In genomic region chr7:51126324-51126723, GRCh38 we compare ENCODE assay signal across 17 cellular contexts.
"Had no signal": no experiment of that assay in that cellular context is flagged by ENCODE, and none has a peak within 500 bp of the region (broad histone marks: within the 10 kb centered on the region; RNA-seq: fewer than 3 reads in every experiment).

No MANE protein-coding gene starts in this region.

- H3K4me1 Mint-ChIP-seq: stimulated activated effector memory CD8-positive, alpha-beta T cell treated with anti-CD3 and anti-CD28 coated beads, Interleukin-12 subunit alpha, Interleukin-12 subunit beta, amount 100 ng/mL, for 72 hours had no signal

- H3K27ac Mint-ChIP-seq: effector memory CD8-positive, alpha-beta T cell; immature natural killer cell; naive thymus-derived CD4-positive, alpha-beta T cell; stimulated activated effector memory CD8-positive, alpha-beta T cell treated with anti-CD3 and anti-CD28 coated beads, Interleukin-12 subunit alpha, Interleukin-12 subunit beta, amount 100 ng/mL, for 72 hours had no signal

- H3K4me3 Mint-ChIP-seq: effector memory CD8-positive, alpha-beta T cell; immature natural killer cell; naive thymus-derived CD4-positive, alpha-beta T cell; nephron progenitor cell; stimulated activated effector memory CD8-positive, alpha-beta T cell treated with anti-CD3 and anti-CD28 coated beads, Interleukin-12 subunit alpha, Interleukin-12 subunit beta, amount 100 ng/mL, for 72 hours had no signal

- ATAC-seq: effector memory CD8-positive, alpha-beta T cell; gastrocnemius medialis; left colon; naive thymus-derived CD4-positive, alpha-beta T cell; right lobe of liver; stimulated activated effector memory CD8-positive, alpha-beta T cell treated with anti-CD3 and anti-CD28 coated beads, Interleukin-12 subunit alpha, Interleukin-12 subunit beta, amount 100 ng/mL, for 72 hours; stimulated activated naive CD8-positive, alpha-beta T cell treated with anti-CD3 and anti-CD28 coated beads, Interleukin-15, Interleukin-2, amounts not matched to agents 100 U/mL and 50 U/mL, for 24 hours had no signal

- H3K9me3 Mint-ChIP-seq: effector memory CD8-positive, alpha-beta T cell; immature natural killer cell; nephron progenitor cell; stimulated activated effector memory CD8-positive, alpha-beta T cell treated with anti-CD3 and anti-CD28 coated beads, Interleukin-12 subunit alpha, Interleukin-12 subunit beta, amount 100 ng/mL, for 72 hours had no signal

- H3K36me3 Mint-ChIP-seq: immature natural killer cell; naive thymus-derived CD4-positive, alpha-beta T cell; stimulated activated effector memory CD8-positive, alpha-beta T cell treated with anti-CD3 and anti-CD28 coated beads, Interleukin-12 subunit alpha, Interleukin-12 subunit beta, amount 100 ng/mL, for 72 hours had no signal

- H3K36me3 ChIP-seq: gastrocnemius medialis, neutrophil, ovary, right lobe of liver, tibial nerve had no signal

- DNase-seq: effector memory CD8-positive, alpha-beta T cell; erythroblast; gastrocnemius medialis; immature natural killer cell; left colon; mammary epithelial cell; naive thymus-derived CD4-positive, alpha-beta T cell; nephron progenitor cell; ovary; right lobe of liver; stimulated activated CD4-positive, alpha-beta T cell treated with anti-CD3 and anti-CD28 coated beads, Interleukin-4, amount 100 ng/mL, for 1 hour; stimulated activated CD8-positive, alpha-beta memory T cell treated with anti-CD3 and anti-CD28 coated beads, Interleukin-4, amount 100 ng/mL, for 48 hours; stimulated activated naive CD8-positive, alpha-beta T cell treated with anti-CD3 and anti-CD28 coated beads, Interleukin-15, Interleukin-2, amounts not matched to agents 100 U/mL and 50 U/mL, for 24 hours; testis had no signal

- H3K9me3 ChIP-seq: gastrocnemius medialis, neutrophil, ovary, right lobe of liver, testis, tibial nerve had no signal

- H3K27me3 ChIP-seq: gastrocnemius medialis, ovary, right lobe of liver, testis, tibial nerve had no signal

- H3K27ac ChIP-seq: neutrophil, ovary, right lobe of liver, testis had no signal

- H3K4me1 ChIP-seq: right lobe of liver, testis had no signal

- H3K4me3 ChIP-seq: gastrocnemius medialis, ovary, right lobe of liver, testis, tibial nerve had no signal
